In the genomic region with DNA sequence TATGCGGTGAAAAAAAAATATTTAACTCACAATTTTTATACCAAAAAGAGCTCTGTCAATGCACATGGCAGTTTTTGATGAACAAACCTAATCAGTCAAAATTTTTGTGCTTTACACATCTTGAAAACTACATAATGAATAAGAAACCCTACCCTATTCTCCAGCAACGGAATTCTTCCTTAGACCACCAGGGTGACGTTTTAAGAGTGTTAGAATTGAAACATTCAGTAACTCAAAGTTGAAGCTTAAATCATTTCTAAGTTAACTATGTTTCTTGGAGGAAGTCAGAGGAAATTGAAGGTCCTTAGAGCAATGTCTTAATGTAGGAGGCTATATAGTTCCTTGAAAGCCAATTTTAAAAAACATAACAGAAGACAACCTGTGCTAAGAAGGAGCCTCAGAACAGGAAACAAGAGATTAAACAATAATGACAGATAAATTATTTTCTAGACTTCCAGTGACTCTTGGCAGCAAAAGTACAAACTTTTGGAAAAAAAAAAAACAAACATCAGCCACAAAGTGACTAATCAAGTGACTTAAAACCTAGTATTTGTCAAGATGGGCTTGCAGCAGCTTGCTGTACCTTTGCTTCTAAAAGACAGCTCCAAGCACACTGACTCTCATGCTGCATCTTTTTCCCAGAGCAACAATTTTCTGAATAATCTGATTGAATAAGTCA, we compare ENCODE assay signal across 12 cellular contexts. TPM values are rescaled to one million over a fixed set of nuclear protein-coding genes. Genes with fewer than 3 reads are reported as not detected.
DNase-seq lines count a peak whose midpoint lies in the region; TF ChIP-seq lines count a peak whose summit lies in the region.
"Had no signal": no experiment of that assay in that cellular context is flagged by ENCODE, and none has a peak within 500 bp of the region (broad histone marks: within the 10 kb centered on the region; RNA-seq: fewer than 3 reads in every experiment).

No MANE protein-coding gene starts in this region.

- H3K9me3 ChIP-seq in cardiac muscle cell (ENCODE audit: low read depth) (no peaks in the 10 kb centered on the region), iPS-18a (ENCODE audit: control insufficient read depth, low read depth, low read length) (no peaks in the 10 kb centered on the region)

- H3K9ac ChIP-seq in iPS-18a (ENCODE audit: low read length) = peak overlapping the region; percentile 37

- H3K36me3 ChIP-seq in cardiac muscle cell = peaks cover 23% of the 10 kb centered on the region
- peaks cover 45% of the 10 kb centered on the region for H3K36me3 ChIP-seq in iPS-18a (ENCODE audit: control insufficient read depth, low read depth, low read length)

- DNase-seq in cardiac muscle cell (ENCODE audit: low read depth in 1 of 2, low spot score in 1 of 2) (peak in 1 of 2 donors; percentile 33), cardiac septum (ENCODE audit: low spot score) (no peak), astrocyte of the spinal cord (ENCODE audit: low read depth, low spot score) (peak; percentile 52), superior temporal gyrus (ENCODE audit: extremely low spot score) (peak; percentile 35), anterior cingulate cortex (lab: John Stamatoyannopoulos, UW) (no peak), NCI-H446 treated with DMSO at 0.1 percent for 48 hours (lab: John Stamatoyannopoulos, UW) (no peak)
- no peak for DNase-seq in activated CD4-positive, alpha-beta T cell treated with anti-CD3 and anti-CD28 coated beads, Interleukin-2, amount 50 U/mL, for 4 hours
- DNase-seq: activated naive CD8-positive, alpha-beta T cell treated with anti-CD3 and anti-CD28 coated beads, Interleukin-2, amount 50 U/mL, for 24 hours; erythroblast; NCI-H146; T-helper 2 cell had no signal

- TF ChIP-seq CTCF in cardiac muscle cell (IDR thresholded peaks at IDR 0.05; ENCODE audit: low read depth, low read length) (no peak), astrocyte of the spinal cord (IDR thresholded peaks at IDR 0.05; ENCODE audit: low read depth, low read length) (no peak)

- H3K4me3 ChIP-seq in cardiac muscle cell (peak overlapping the region; percentile 98), astrocyte of the spinal cord (ENCODE audit: low read depth, low read length) (no peak overlapping the region), iPS-18a (ENCODE audit: low read length) (peak overlapping the region; percentile 46)

- in situ Hi-C loops in astrocyte of the spinal cord (cut with HindIII; ENCODE audit: low sequenced_read_pairs) = no loop called here

- intact Hi-C loops in cardiac septum (cut with DNase I) = no loop called here

- H3K4me1 ChIP-seq in cardiac muscle cell (ENCODE audit: low read depth) = peaks cover 15% of the 10 kb centered on the region
- peaks cover 23% of the 10 kb centered on the region for H3K4me1 ChIP-seq in iPS-18a (ENCODE audit: control insufficient read depth, low read depth, low read length)

- H3K27ac ChIP-seq in cardiac muscle cell = no peak overlapping the region
- no peak overlapping the region for H3K27ac ChIP-seq in iPS-18a (ENCODE audit: low read length)

- H3K27me3 ChIP-seq in cardiac muscle cell = no peaks in the 10 kb centered on the region
- no peaks in the 10 kb centered on the region for H3K27me3 ChIP-seq in iPS-18a (ENCODE audit: control insufficient read depth, insufficient read depth, low read length)

RNA-seq across cellular contexts. Expression of gene SPRY2, which starts 6.2 kb away (rescaled TPM):
- total RNA-seq in cardiac muscle cell = 67.8 and 73.1 TPM in 2 replicates
- polyA plus RNA-seq in cardiac muscle cell = 132 and 142 TPM in 2 replicates
- total RNA-seq in cardiac septum = 32.8 TPM

Comparison
In these comparisons a context has a peak if more than half of its experiments do, and no peak if none do; other contexts are left out.
1. DNase-seq: peak in astrocyte of the spinal cord (single experiment) and superior temporal gyrus (single experiment); none in cardiac septum (single experiment), activated CD4-positive, alpha-beta T cell treated with anti-CD3 and anti-CD28 coated beads, Interleukin-2, amount 50 U/mL, for 4 hours (0 of 2), anterior cingulate cortex (0 of 58) and NCI-H446 treated with DMSO at 0.1 percent for 48 hours (single experiment).